Comparison of ENCODE assay signal across 15 cellular contexts in genomic region chr10:103627111-103627892, GRCh38.
"Had no signal": no experiment of that assay in that cellular context is flagged by ENCODE, and none has a peak within 500 bp of the region (broad histone marks: within the 10 kb centered on the region; RNA-seq: fewer than 3 reads in every experiment).

No MANE protein-coding gene starts in this region.

- H3K27ac ChIP-seq: prostate gland, testis had no signal

- H3K9me3 ChIP-seq: prostate gland, stomach, testis had no signal

- DNase-seq: activated CD4-positive, alpha-beta T cell treated with anti-CD3 and anti-CD28 coated beads for 1 hour; activated CD4-positive, alpha-beta T cell treated with anti-CD3 and anti-CD28 coated beads, Interleukin-2, amount 50 U/mL, for 4 hours; activated naive CD4-positive, alpha-beta T cell treated with Interleukin-2 at 50 U/mL for 16 hours; activated T-cell treated with anti-CD3 and anti-CD28 coated beads for 4 hours; anterior cingulate cortex; cerebellar nuclear complex; effector memory CD4-positive, alpha-beta T cell; foreskin melanocyte; kidney glomerular epithelial cell; mesendoderm; natural killer cell; stomach; testis had no signal

- H3K27me3 ChIP-seq: stomach, testis had no signal

- H3K4me3 ChIP-seq: prostate gland, stomach, testis had no signal

- ATAC-seq: natural killer cell, sciatic nerve had no signal

- H3K4me1 ChIP-seq: prostate gland had no signal
